Comparison of ENCODE assay signal across 1 cellular context in the genomic region with DNA sequence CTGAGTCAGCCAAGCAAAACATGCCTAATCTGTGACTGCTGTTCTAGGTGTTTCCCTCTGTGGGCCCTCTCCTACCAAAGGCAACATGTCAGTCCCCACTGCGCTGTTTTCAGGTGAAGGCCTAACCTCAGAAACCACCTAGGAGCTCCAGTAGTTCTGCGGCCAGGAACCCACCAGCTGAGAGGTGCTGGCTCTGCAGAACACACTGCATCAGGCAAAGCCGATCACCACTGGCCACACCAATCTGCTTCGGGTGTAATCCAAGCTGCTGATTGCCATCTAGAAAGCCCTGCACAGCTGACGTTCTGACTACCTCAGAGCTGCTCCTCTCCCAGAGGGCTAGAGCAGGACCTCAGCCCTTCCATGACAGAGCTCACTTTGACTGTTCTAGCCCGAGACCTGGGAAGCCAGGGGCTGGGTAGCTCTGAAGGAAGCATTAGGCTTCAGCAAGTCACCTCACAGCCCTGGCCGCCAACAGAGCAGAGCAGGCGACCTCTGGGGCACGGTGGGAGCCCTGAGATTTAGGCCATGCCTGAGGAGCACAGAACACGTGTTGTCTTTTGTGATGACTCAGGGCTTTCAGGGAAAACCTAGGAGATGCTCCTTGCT.
A peak's percentile ranks its signal among the peaks of the same experiment; 100 is the strongest.
TF ChIP-seq lines count a peak whose summit lies in the region.

No MANE protein-coding gene starts in this region.

TF ChIP-seq in GM12878, 131 proteins besides CTCF, POLR2A, EP300 and RAD21:
- TF ChIP-seq ZBED1 (IDR thresholded peaks at IDR 0.05; ENCODE audit: borderline replicate concordance) (no peak), CBFB (IDR thresholded peaks at IDR 0.05; ENCODE audit: low read depth) (peak; percentile 88), TCF3 (IDR thresholded peaks at IDR 0.05; ENCODE audit: borderline replicate concordance, insufficient read depth, low read depth, low read length) (no peak), PAX5 (IDR thresholded peaks at IDR 0.05; ENCODE audit: borderline replicate concordance, low read depth, low read length) (0 out of 2 replicates have a peak, but pooled peaks have one; percentile 8), BCL11A (IDR thresholded peaks at IDR 0.05; ENCODE audit: low read depth, low read length) (no peak), RAD51 (IDR thresholded peaks at IDR 0.05) (no peak), GABPA (IDR thresholded peaks at IDR 0.05; ENCODE audit: low read depth) (no peak), SMARCA5 (IDR thresholded peaks at IDR 0.05) (no peak), IKZF2 (IDR thresholded peaks at IDR 0.05) (peak; percentile 27 to 47; a peak in 2 of 4 replicates), GATAD2B (conservative IDR thresholded peaks at IDR 0.05; ENCODE audit: low read depth) (no peak), SREBF2 (IDR thresholded peaks at IDR 0.05; ENCODE audit: low read length) (no peak), RUNX3 (IDR thresholded peaks at IDR 0.05; ENCODE audit: low read length) (peak; percentile 97), POU2F2 (IDR thresholded peaks at IDR 0.05; ENCODE audit: borderline replicate concordance, low read depth, low read length) (peak; percentile 20; the same call in 1 of the 3 replicates), PAX8 (IDR thresholded peaks at IDR 0.05) (no peak), IKZF1 (conservative IDR thresholded peaks at IDR 0.05) (0 out of 2 replicates have a peak, but pooled peaks have one; percentile 23), HDAC6 (IDR thresholded peaks at IDR 0.05; ENCODE audit: unreplicated experiment) (no peak), TAF1 (IDR thresholded peaks at IDR 0.05; ENCODE audit: borderline replicate concordance, low read depth, low read length) (no peak), CREB1 (IDR thresholded peaks at IDR 0.05; ENCODE audit: low read depth) (0 out of 2 replicates have a peak, but pooled peaks have one; percentile 11), EED (IDR thresholded peaks at IDR 0.05; ENCODE audit: low read depth) (peak; percentile 42; the same call in 1 of the 2 replicates), NFIC (IDR thresholded peaks at IDR 0.05; ENCODE audit: low read depth, low read length) (peak; percentile 19; the same call in 1 of the 2 replicates), BACH1 (IDR thresholded peaks at IDR 0.05; ENCODE audit: borderline replicate concordance) (no peak), BMI1 (IDR thresholded peaks at IDR 0.05; ENCODE audit: borderline replicate concordance) (no peak), FOS (IDR thresholded peaks at IDR 0.05; ENCODE audit: borderline replicate concordance, extremely low read depth, insufficient read length) (no peak)
- TF ChIP-seq, protein P1, sequence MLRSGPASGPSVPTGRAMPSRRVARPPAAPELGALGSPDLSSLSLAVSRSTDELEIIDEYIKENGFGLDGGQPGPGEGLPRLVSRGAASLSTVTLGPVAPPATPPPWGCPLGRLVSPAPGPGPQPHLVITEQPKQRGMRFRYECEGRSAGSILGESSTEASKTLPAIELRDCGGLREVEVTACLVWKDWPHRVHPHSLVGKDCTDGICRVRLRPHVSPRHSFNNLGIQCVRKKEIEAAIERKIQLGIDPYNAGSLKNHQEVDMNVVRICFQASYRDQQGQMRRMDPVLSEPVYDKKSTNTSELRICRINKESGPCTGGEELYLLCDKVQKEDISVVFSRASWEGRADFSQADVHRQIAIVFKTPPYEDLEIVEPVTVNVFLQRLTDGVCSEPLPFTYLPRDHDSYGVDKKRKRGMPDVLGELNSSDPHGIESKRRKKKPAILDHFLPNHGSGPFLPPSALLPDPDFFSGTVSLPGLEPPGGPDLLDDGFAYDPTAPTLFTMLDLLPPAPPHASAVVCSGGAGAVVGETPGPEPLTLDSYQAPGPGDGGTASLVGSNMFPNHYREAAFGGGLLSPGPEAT (IDR thresholded peaks at IDR 0.05; ENCODE audit: low read depth): 0 out of 2 replicates have a peak, but pooled peaks have one; percentile 18
- TF ChIP-seq, protein P2, sequence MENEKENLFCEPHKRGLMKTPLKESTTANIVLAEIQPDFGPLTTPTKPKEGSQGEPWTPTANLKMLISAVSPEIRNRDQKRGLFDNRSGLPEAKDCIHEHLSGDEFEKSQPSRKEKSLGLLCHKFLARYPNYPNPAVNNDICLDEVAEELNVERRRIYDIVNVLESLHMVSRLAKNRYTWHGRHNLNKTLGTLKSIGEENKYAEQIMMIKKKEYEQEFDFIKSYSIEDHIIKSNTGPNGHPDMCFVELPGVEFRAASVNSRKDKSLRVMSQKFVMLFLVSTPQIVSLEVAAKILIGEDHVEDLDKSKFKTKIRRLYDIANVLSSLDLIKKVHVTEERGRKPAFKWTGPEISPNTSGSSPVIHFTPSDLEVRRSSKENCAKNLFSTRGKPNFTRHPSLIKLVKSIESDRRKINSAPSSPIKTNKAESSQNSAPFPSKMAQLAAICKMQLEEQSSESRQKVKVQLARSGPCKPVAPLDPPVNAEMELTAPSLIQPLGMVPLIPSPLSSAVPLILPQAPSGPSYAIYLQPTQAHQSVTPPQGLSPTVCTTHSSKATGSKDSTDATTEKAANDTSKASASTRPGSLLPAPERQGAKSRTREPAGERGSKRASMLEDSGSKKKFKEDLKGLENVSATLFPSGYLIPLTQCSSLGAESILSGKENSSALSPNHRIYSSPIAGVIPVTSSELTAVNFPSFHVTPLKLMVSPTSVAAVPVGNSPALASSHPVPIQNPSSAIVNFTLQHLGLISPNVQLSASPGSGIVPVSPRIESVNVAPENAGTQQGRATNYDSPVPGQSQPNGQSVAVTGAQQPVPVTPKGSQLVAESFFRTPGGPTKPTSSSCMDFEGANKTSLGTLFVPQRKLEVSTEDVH (IDR thresholded peaks at IDR 0.05; ENCODE audit: low read depth, partially characterized antibody): no peak
- TF ChIP-seq, protein P3, sequence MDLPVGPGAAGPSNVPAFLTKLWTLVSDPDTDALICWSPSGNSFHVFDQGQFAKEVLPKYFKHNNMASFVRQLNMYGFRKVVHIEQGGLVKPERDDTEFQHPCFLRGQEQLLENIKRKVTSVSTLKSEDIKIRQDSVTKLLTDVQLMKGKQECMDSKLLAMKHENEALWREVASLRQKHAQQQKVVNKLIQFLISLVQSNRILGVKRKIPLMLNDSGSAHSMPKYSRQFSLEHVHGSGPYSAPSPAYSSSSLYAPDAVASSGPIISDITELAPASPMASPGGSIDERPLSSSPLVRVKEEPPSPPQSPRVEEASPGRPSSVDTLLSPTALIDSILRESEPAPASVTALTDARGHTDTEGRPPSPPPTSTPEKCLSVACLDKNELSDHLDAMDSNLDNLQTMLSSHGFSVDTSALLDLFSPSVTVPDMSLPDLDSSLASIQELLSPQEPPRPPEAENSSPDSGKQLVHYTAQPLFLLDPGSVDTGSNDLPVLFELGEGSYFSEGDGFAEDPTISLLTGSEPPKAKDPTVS (IDR thresholded peaks at IDR 0.05; ENCODE audit: low read depth, low read length): no peak
- TF ChIP-seq, protein P4, sequence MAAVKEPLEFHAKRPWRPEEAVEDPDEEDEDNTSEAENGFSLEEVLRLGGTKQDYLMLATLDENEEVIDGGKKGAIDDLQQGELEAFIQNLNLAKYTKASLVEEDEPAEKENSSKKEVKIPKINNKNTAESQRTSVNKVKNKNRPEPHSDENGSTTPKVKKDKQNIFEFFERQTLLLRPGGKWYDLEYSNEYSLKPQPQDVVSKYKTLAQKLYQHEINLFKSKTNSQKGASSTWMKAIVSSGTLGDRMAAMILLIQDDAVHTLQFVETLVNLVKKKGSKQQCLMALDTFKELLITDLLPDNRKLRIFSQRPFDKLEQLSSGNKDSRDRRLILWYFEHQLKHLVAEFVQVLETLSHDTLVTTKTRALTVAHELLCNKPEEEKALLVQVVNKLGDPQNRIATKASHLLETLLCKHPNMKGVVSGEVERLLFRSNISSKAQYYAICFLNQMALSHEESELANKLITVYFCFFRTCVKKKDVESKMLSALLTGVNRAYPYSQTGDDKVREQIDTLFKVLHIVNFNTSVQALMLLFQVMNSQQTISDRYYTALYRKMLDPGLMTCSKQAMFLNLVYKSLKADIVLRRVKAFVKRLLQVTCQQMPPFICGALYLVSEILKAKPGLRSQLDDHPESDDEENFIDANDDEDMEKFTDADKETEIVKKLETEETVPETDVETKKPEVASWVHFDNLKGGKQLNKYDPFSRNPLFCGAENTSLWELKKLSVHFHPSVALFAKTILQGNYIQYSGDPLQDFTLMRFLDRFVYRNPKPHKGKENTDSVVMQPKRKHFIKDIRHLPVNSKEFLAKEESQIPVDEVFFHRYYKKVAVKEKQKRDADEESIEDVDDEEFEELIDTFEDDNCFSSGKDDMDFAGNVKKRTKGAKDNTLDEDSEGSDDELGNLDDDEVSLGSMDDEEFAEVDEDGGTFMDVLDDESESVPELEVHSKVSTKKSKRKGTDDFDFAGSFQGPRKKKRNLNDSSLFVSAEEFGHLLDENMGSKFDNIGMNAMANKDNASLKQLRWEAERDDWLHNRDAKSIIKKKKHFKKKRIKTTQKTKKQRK (IDR thresholded peaks at IDR 0.05; ENCODE audit: low read depth, low read length): no peak
